17 cellular contexts compared by ENCODE assay signal in genomic region chr19:38434549-38435051, GRCh38. TPM values are rescaled to one million over a fixed set of nuclear protein-coding genes. Genes with fewer than 3 reads are reported as not detected.
DNase-seq lines count a peak whose midpoint lies in the region; ATAC-seq and TF ChIP-seq lines count a peak whose summit lies in the region.
"Had no signal": no experiment of that assay in that cellular context is flagged by ENCODE, and none has a peak within 500 bp of the region (broad histone marks: within the 10 kb centered on the region; RNA-seq: fewer than 3 reads in every experiment).

No MANE protein-coding gene starts in this region.

- peak; percentile 67 for DNase-seq in Right ventricle myocardium superior
- DNase-seq in cardiac septum (ENCODE audit: low spot score), result no peak
- DNase-seq in memory B cell (ENCODE audit: low spot score in 2 of 2), result no peak
- peak; percentile 16 for DNase-seq in transverse colon
- DNase-seq in NCI-H2081 (lab: John Stamatoyannopoulos, UW), result no peak
- DNase-seq: activated CD4-positive, alpha-beta T cell treated with anti-CD3 and anti-CD28 coated beads for 48 hours; activated naive CD8-positive, alpha-beta T cell treated with anti-CD3 and anti-CD28 coated beads for 36 hours; effector memory CD8-positive, alpha-beta T cell; GF-D8; GM23248; NCI-H226; SIG-M5; stomach had no signal

- H3K9me3 Mint-ChIP-seq in dendritic cell treated with granulocyte-macrophage colony-stimulating factor and Interleukin-4, amounts not matched to agents 40 ng/mL and 50 ng/mL, for 4 days, result no peaks in the 10 kb centered on the region
- no peaks in the 10 kb centered on the region for H3K9me3 Mint-ChIP-seq in memory B cell
- H3K9me3 Mint-ChIP-seq: activated naive CD8-positive, alpha-beta T cell treated with anti-CD3 and anti-CD28 coated beads for 36 hours; effector memory CD8-positive, alpha-beta T cell had no signal

- H3K36me3 Mint-ChIP-seq in dendritic cell treated with granulocyte-macrophage colony-stimulating factor and Interleukin-4, amounts not matched to agents 40 ng/mL and 50 ng/mL, for 4 days (ENCODE audit: low read depth), result peaks cover 6% of the 10 kb centered on the region
- H3K36me3 Mint-ChIP-seq in memory B cell, result no peaks in the 10 kb centered on the region
- H3K36me3 Mint-ChIP-seq: activated naive CD8-positive, alpha-beta T cell treated with anti-CD3 and anti-CD28 coated beads for 36 hours had no signal

- 15 to 37% methylated on average over 2 to 10 of the region's 13 CpGs for WGBS in transverse colon (ENCODE audit: low coverage in 1 of 2), 2 donors

- peaks cover 25% of the 10 kb centered on the region for H3K27me3 Mint-ChIP-seq in dendritic cell treated with granulocyte-macrophage colony-stimulating factor and Interleukin-4, amounts not matched to agents 40 ng/mL and 50 ng/mL, for 4 days
- peaks cover 10% of the 10 kb centered on the region for H3K27me3 Mint-ChIP-seq in memory B cell

- no peak for TF ChIP-seq EP300 in transverse colon (IDR thresholded peaks at IDR 0.05; ENCODE audit: low read depth)

- H3K4me1 ChIP-seq in transverse colon, result no peaks in the 10 kb centered on the region

- no peaks in the 10 kb centered on the region for H3K36me3 ChIP-seq in transverse colon
- H3K36me3 ChIP-seq: stomach had no signal

- TF ChIP-seq CTCF in transverse colon (IDR thresholded peaks at IDR 0.05), result no peak

- no peak overlapping the region for H3K27ac Mint-ChIP-seq in dendritic cell treated with granulocyte-macrophage colony-stimulating factor and Interleukin-4, amounts not matched to agents 40 ng/mL and 50 ng/mL, for 4 days
- H3K27ac Mint-ChIP-seq in memory B cell, result no peak overlapping the region
- H3K27ac Mint-ChIP-seq: activated naive CD8-positive, alpha-beta T cell treated with anti-CD3 and anti-CD28 coated beads for 36 hours had no signal

- H3K4me3 Mint-ChIP-seq in dendritic cell treated with granulocyte-macrophage colony-stimulating factor and Interleukin-4, amounts not matched to agents 40 ng/mL and 50 ng/mL, for 4 days, result peak overlapping the region; percentile 68
- peak overlapping the region; percentile 24 for H3K4me3 Mint-ChIP-seq in memory B cell
- H3K4me3 Mint-ChIP-seq: activated naive CD8-positive, alpha-beta T cell treated with anti-CD3 and anti-CD28 coated beads for 36 hours had no signal

- H3K27me3 ChIP-seq in transverse colon, result peaks cover 45% of the 10 kb centered on the region

- in situ Hi-C loops in transverse colon (cut with MboI; ENCODE audit: low pct_ligation_motif_present in 1 of 4, low pct_unique_long_range_greater_than_20kb in 1 of 4, low sequenced_read_pairs in 3 of 4), result no loop called here

- no peak overlapping the region for H3K27ac ChIP-seq in transverse colon
- H3K27ac ChIP-seq: GM23248, stomach had no signal

- intact Hi-C loops in Right ventricle myocardium superior (cut with DNase I), result no loop called here
- intact Hi-C loops in cardiac septum (cut with DNase I), result no loop called here
- intact Hi-C loops in dendritic cell treated with granulocyte-macrophage colony-stimulating factor and Interleukin-4, amounts not matched to agents 40 ng/mL and 50 ng/mL, for 4 days (cut with micrococcal nuclease), result no loop called here
- intact Hi-C loops in transverse colon (cut with DNase I; ENCODE audit: low total_unique reads), result no loop called here

- H3K4me1 Mint-ChIP-seq in dendritic cell treated with granulocyte-macrophage colony-stimulating factor and Interleukin-4, amounts not matched to agents 40 ng/mL and 50 ng/mL, for 4 days (ENCODE audit: low read depth), result peaks cover 27% of the 10 kb centered on the region
- H3K4me1 Mint-ChIP-seq in memory B cell, result peaks cover 10% of the 10 kb centered on the region

- H3K4me3 ChIP-seq in transverse colon, result no peak overlapping the region
- H3K4me3 ChIP-seq: GM23248 had no signal

- H3K9me3 ChIP-seq in transverse colon, result no peaks in the 10 kb centered on the region
- H3K9me3 ChIP-seq: stomach had no signal

- ATAC-seq in Right ventricle myocardium superior (ENCODE audit: poor library complexity) (peak; percentile 55), memory B cell (ENCODE audit: low read depth) (no peak), GM18520 (IDR thresholded peaks at IDR 0.05; ENCODE audit: unreplicated experiment) (no peak), HG03432 (IDR thresholded peaks at IDR 0.05; ENCODE audit: unreplicated experiment) (no peak)
- ATAC-seq: effector memory CD8-positive, alpha-beta T cell had no signal

- TF ChIP-seq POLR2A in transverse colon (IDR thresholded peaks at IDR 0.05), result no peak

RNA-seq across cellular contexts. Expression of gene RYR1, which starts 1.1 kb away (rescaled TPM):
- 0.73 TPM for total RNA-seq in Right ventricle myocardium superior
- 1.3 TPM for total RNA-seq in cardiac septum
- total RNA-seq in transverse colon, result 1 to 10 TPM in 3 of 4 donors, under 1 TPM in 1; 0.20 to 2.1 (median 1.4) TPM

RNA-seq across cellular contexts. Expression of gene RASGRP4, which starts 8.6 kb away (rescaled TPM):
- total RNA-seq in Right ventricle myocardium superior (1.8 TPM), cardiac septum (1.5 TPM), transverse colon (10 to 100 TPM in 1 of 4 donors, 1 to 10 TPM in 2, not detected in 1; 1.5 to 19.8 (median 1.7) TPM)
- total RNA-seq: GM23248, MCF 10A had no signal

RNA-seq across cellular contexts. Expression of gene FAM98C, which starts 31.7 kb away (rescaled TPM):
- 10.5 TPM for total RNA-seq in Right ventricle myocardium superior
- total RNA-seq in cardiac septum, result 14.2 TPM
- total RNA-seq in transverse colon, result 100 to 1,000 TPM in 1 of 4 donors, 10 to 100 TPM in 3; 34.0 to 102 (median 41.2) TPM

RNA-seq across cellular contexts. Expression of gene SPRED3, which starts 46.1 kb away (rescaled TPM):
- 0.40 TPM for total RNA-seq in Right ventricle myocardium superior
- 2.2 TPM for total RNA-seq in cardiac septum
- total RNA-seq in transverse colon, result 1 to 10 TPM in 1 of 4 donors, under 1 TPM in 2, not detected in 1; 0.14 to 3.0 (median 0.48) TPM

RNA-seq across cellular contexts. Expression of gene GGN, which starts 46.8 kb away (rescaled TPM):
- total RNA-seq in Right ventricle myocardium superior, result 0.27 TPM
- 0.40 TPM for total RNA-seq in cardiac septum
- total RNA-seq in transverse colon, result not detected
- total RNA-seq: stomach had no signal

Comparison
In these comparisons a context has a peak if more than half of its experiments do, and no peak if none do; other contexts are left out.
1. DNase-seq: peak in Right ventricle myocardium superior (single experiment) and transverse colon (single experiment); none in cardiac septum (single experiment), memory B cell (0 of 2) and NCI-H2081 (0 of 2).